14 cellular contexts compared by ENCODE assay signal in the genomic region with DNA sequence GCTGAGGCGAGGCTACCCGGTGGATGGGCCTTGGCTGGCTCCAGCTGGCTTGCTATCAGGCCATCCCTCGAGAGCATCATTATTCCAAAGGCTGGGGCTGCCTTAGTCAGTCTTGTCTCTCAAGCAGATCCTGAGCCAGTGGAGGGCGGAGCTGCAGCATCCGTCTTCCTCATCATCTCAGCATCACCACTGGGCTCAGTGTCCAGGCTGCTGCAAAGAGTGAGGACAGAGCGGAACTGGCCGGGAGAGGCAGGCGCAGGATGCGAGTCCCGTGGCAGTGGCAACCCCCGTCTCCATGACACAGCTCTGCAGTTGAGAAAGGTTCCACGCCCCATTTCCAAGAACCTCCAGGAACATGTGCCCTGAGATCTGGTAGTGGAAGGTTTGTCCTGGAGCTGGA. TPM values are rescaled to one million over a fixed set of nuclear protein-coding genes. Genes with fewer than 3 reads are reported as not detected.
DNase-seq lines count a peak whose midpoint lies in the region; ATAC-seq and TF ChIP-seq lines count a peak whose summit lies in the region.
"Had no signal": no experiment of that assay in that cellular context is flagged by ENCODE, and none has a peak within 500 bp of the region (broad histone marks: within the 10 kb centered on the region; RNA-seq: fewer than 3 reads in every experiment).

No MANE protein-coding gene starts in this region.

- peaks cover 9% of the 10 kb centered on the region for H3K36me3 Mint-ChIP-seq in nephron progenitor cell (ENCODE audit: low read depth)
- peaks cover 0 to 3% (median 2%) of the 10 kb centered on the region in 3 donors for H3K36me3 Mint-ChIP-seq in CD8-positive, alpha-beta memory T cell
- H3K36me3 Mint-ChIP-seq in activated CD4-positive, alpha-beta T cell treated with anti-CD3 and anti-CD28 coated beads, Interleukin-2, amount 10 ng/mL, durations not matched to agents 7 days and 5 days (ENCODE audit: low read depth): no peaks in the 10 kb centered on the region
- H3K36me3 Mint-ChIP-seq: WTC11 had no signal

- ATAC-seq in HG03354 (IDR thresholded peaks at IDR 0.05; ENCODE audit: poor library complexity, severe bottlenecking, unreplicated experiment) (no peak), GM21447 (IDR thresholded peaks at IDR 0.05; ENCODE audit: unreplicated experiment) (no peak)
- ATAC-seq: WTC11 had no signal

- H3K4me1 ChIP-seq in subcutaneous abdominal adipose tissue (ENCODE audit: control insufficient read depth in 5 of 5, insufficient read depth in 5 of 5, low read length in 5 of 5): peaks cover 17 to 96% (median 82%) of the 10 kb centered on the region in 5 donors
- H3K4me1 ChIP-seq in CD8-positive, alpha-beta memory T cell (ENCODE audit: insufficient read depth, low read length): peaks cover 9% of the 10 kb centered on the region

- no peaks in the 10 kb centered on the region for H3K9me3 Mint-ChIP-seq in nephron progenitor cell
- no peaks in the 10 kb centered on the region for H3K9me3 Mint-ChIP-seq in CD8-positive, alpha-beta memory T cell
- no peaks in the 10 kb centered on the region for H3K9me3 Mint-ChIP-seq in activated CD4-positive, alpha-beta T cell treated with anti-CD3 and anti-CD28 coated beads, Interleukin-2, amount 10 ng/mL, durations not matched to agents 7 days and 5 days
- H3K9me3 Mint-ChIP-seq: activated naive CD4-positive, alpha-beta T cell treated with anti-CD3 and anti-CD28 coated beads for 36 hours; WTC11 had no signal

- POLR2A ChIA-PET in RWPE1 (lab: Yijun Ruan, JAX; ENCODE audit: low non-redundant PET): no interaction called here
- POLR2A ChIA-PET in CD8-positive, alpha-beta memory T cell (lab: Charles Lee): no interaction called here
- POLR2A ChIA-PET in activated CD4-positive, alpha-beta T cell treated with anti-CD3 and anti-CD28 coated beads, Interleukin-2, amount 10 ng/mL, durations not matched to agents 7 days and 5 days (lab: Charles Lee): no interaction called here

- peaks cover 0 to 10% (median 9%) of the 10 kb centered on the region in 5 donors for H3K36me3 ChIP-seq in subcutaneous abdominal adipose tissue (ENCODE audit: control insufficient read depth in 5 of 5, insufficient read depth in 5 of 5, low read length in 5 of 5)
- H3K36me3 ChIP-seq in CD8-positive, alpha-beta memory T cell (ENCODE audit: insufficient read depth, low read length): no peaks in the 10 kb centered on the region
- H3K36me3 ChIP-seq: breast epithelium had no signal

- no peak overlapping the region for H3K4me3 Mint-ChIP-seq in nephron progenitor cell
- peak overlapping the region in 2 of 7 donors; percentile 27 to 78 for H3K4me3 Mint-ChIP-seq in CD8-positive, alpha-beta memory T cell
- no peak overlapping the region for H3K4me3 Mint-ChIP-seq in activated CD4-positive, alpha-beta T cell treated with anti-CD3 and anti-CD28 coated beads, Interleukin-2, amount 10 ng/mL, durations not matched to agents 7 days and 5 days
- H3K4me3 Mint-ChIP-seq: activated naive CD4-positive, alpha-beta T cell treated with anti-CD3 and anti-CD28 coated beads for 36 hours; WTC11 had no signal

- H3K4me3 ChIP-seq in fibroblast of mammary gland (ENCODE audit: control insufficient read depth, low read depth, low read length): no peak overlapping the region
- H3K4me3 ChIP-seq in subcutaneous abdominal adipose tissue (ENCODE audit: low read depth in 1 of 5, low read length in 5 of 5): no peak overlapping the region
- H3K4me3 ChIP-seq in CD8-positive, alpha-beta memory T cell (ENCODE audit: low read length): no peak overlapping the region
- H3K4me3 ChIP-seq: breast epithelium, upper lobe of left lung had no signal

- CTCF ChIA-PET in RWPE1 (lab: Yijun Ruan, JAX): interaction anchor here (0.6 to 2.1 kb wide), 6 partner anchors 9 to 1055 kb away, joined by 3 to 8 read pairs (median 4); no protein-coding TSS in a partner anchor
- CTCF ChIA-PET in CD8-positive, alpha-beta memory T cell (lab: Charles Lee): interaction anchor here (1.4 to 24.4 kb wide), 5 partner anchors 9 to 157 kb away, joined by 3 to 1027 read pairs (median 5); no protein-coding TSS in a partner anchor
- CTCF ChIA-PET in activated CD4-positive, alpha-beta T cell treated with anti-CD3 and anti-CD28 coated beads, Interleukin-2, amount 10 ng/mL, durations not matched to agents 7 days and 5 days (lab: Charles Lee): interaction anchor here (0.6 to 24.5 kb wide), 6 partner anchors 10 to 665 kb away, joined by 3 to 441 read pairs (median 4); no protein-coding TSS in a partner anchor

- peaks cover 0 to 16% (median 0%) of the 10 kb centered on the region in 5 donors for H3K27me3 ChIP-seq in subcutaneous abdominal adipose tissue (ENCODE audit: control insufficient read depth in 5 of 5, insufficient read depth in 4 of 5, low read length in 5 of 5)
- H3K27me3 ChIP-seq in CD8-positive, alpha-beta memory T cell (ENCODE audit: insufficient read depth, low read length, poor library complexity, severe bottlenecking): no peaks in the 10 kb centered on the region
- H3K27me3 ChIP-seq: breast epithelium, upper lobe of left lung had no signal

- H3K27ac ChIP-seq in RWPE1 (peak overlapping the region; percentile 93), subcutaneous abdominal adipose tissue (ENCODE audit: low read depth, low read length) (peak overlapping the region; percentile 69)
- no peak overlapping the region for H3K27ac ChIP-seq in CD8-positive, alpha-beta memory T cell (ENCODE audit: low read depth, low read length)

- peaks cover 73% of the 10 kb centered on the region for H3K4me1 Mint-ChIP-seq in nephron progenitor cell
- peaks cover 30 to 62% (median 47%) of the 10 kb centered on the region in 3 donors for H3K4me1 Mint-ChIP-seq in CD8-positive, alpha-beta memory T cell
- peaks cover 13% of the 10 kb centered on the region for H3K4me1 Mint-ChIP-seq in activated CD4-positive, alpha-beta T cell treated with anti-CD3 and anti-CD28 coated beads, Interleukin-2, amount 10 ng/mL, durations not matched to agents 7 days and 5 days

- peak overlapping the region in 2 of 5 donors; percentile 17 to 21 for H3K9ac ChIP-seq in subcutaneous abdominal adipose tissue (ENCODE audit: low read length in 5 of 5)

- H3K27me3 Mint-ChIP-seq in nephron progenitor cell (ENCODE audit: low read depth, poor library complexity): no peaks in the 10 kb centered on the region
- H3K27me3 Mint-ChIP-seq in CD8-positive, alpha-beta memory T cell: peaks cover 0 to 1% of the 10 kb centered on the region in 2 donors
- H3K27me3 Mint-ChIP-seq in activated CD4-positive, alpha-beta T cell treated with anti-CD3 and anti-CD28 coated beads, Interleukin-2, amount 10 ng/mL, durations not matched to agents 7 days and 5 days: peaks cover 19% of the 10 kb centered on the region

- no peak for DNase-seq in RWPE1 (ENCODE audit: low spot score)
- peak; percentile 70 for DNase-seq in fibroblast of mammary gland (ENCODE audit: low read depth)
- no peak for DNase-seq in nephron progenitor cell
- DNase-seq in CD8-positive, alpha-beta memory T cell: no peak
- no peak for DNase-seq in activated CD4-positive, alpha-beta T cell treated with anti-CD3 and anti-CD28 coated beads, Interleukin-2, amount 10 ng/mL, durations not matched to agents 7 days and 5 days
- DNase-seq: activated naive CD4-positive, alpha-beta T cell treated with anti-CD3 and anti-CD28 coated beads for 36 hours; stimulated activated CD4-positive, alpha-beta T cell treated with anti-CD3 and anti-CD28 coated beads, Interleukin-1b, Interleukin-23, amount 100 ng/mL, for 48 hours; T-helper 1 cell; upper lobe of left lung had no signal

- H3K27ac Mint-ChIP-seq in nephron progenitor cell: peak overlapping the region; percentile 90
- no peak overlapping the region for H3K27ac Mint-ChIP-seq in CD8-positive, alpha-beta memory T cell
- no peak overlapping the region for H3K27ac Mint-ChIP-seq in activated CD4-positive, alpha-beta T cell treated with anti-CD3 and anti-CD28 coated beads, Interleukin-2, amount 10 ng/mL, durations not matched to agents 7 days and 5 days
- H3K27ac Mint-ChIP-seq: activated naive CD4-positive, alpha-beta T cell treated with anti-CD3 and anti-CD28 coated beads for 36 hours; WTC11 had no signal

- TF ChIP-seq CTCF in RWPE1 (conservative IDR thresholded peaks at IDR 0.05; ENCODE audit: low read depth) (no peak), fibroblast of mammary gland (conservative IDR thresholded peaks at IDR 0.05; ENCODE audit: control insufficient read depth, insufficient read depth, low read depth, low read length) (no peak), nephron progenitor cell (IDR thresholded peaks at IDR 0.05) (no peak)

- H3K9me3 ChIP-seq in subcutaneous abdominal adipose tissue (ENCODE audit: control insufficient read depth in 5 of 5, low read length in 5 of 5): no peaks in the 10 kb centered on the region
- no peaks in the 10 kb centered on the region for H3K9me3 ChIP-seq in CD8-positive, alpha-beta memory T cell (ENCODE audit: low read length)
- H3K9me3 ChIP-seq: breast epithelium, upper lobe of left lung had no signal

RNA-seq across cellular contexts. Expression of a gene that starts 4.4 kb away (rescaled TPM):
- 10 to 100 TPM; 16.9 to 18.1 TPM for total RNA-seq in CD8-positive, alpha-beta memory T cell
- polyA plus RNA-seq in CD8-positive, alpha-beta memory T cell: 32.1 TPM
- 1 to 10 TPM in 1 of 2 experiments, under 1 TPM in 1; 0.67 to 1.4 TPM for total RNA-seq in activated CD4-positive, alpha-beta T cell treated with anti-CD3 and anti-CD28 coated beads, Interleukin-2, amount 10 ng/mL, durations not matched to agents 7 days and 5 days

Comparison
In these comparisons a context has a peak if more than half of its experiments do, and no peak if none do; other contexts are left out.
1. RNA of a gene that starts 4.4 kb away (total RNA-seq): 16.9 to 18.1 TPM in CD8-positive, alpha-beta memory T cell; 0.67 to 1.4 TPM in activated CD4-positive, alpha-beta T cell treated with anti-CD3 and anti-CD28 coated beads, Interleukin-2, amount 10 ng/mL, durations not matched to agents 7 days and 5 days; every median in the first group is over 4 times any median in the second.